In genomic region chr2:74255660-74256228, GRCh38 we compare ENCODE assay signal across 29 cellular contexts.
"Had no signal": no experiment of that assay in that cellular context is flagged by ENCODE, and none has a peak within 500 bp of the region (broad histone marks: within the 10 kb centered on the region; RNA-seq: fewer than 3 reads in every experiment).

No MANE protein-coding gene starts in this region.

- H3K27me3 ChIP-seq: colonic mucosa, esophagus squamous epithelium, neutrophil, right lobe of liver, suprapubic skin, thyroid gland had no signal

- H3K4me1 ChIP-seq: colonic mucosa, esophagus squamous epithelium, lower lobe of right lung, parathyroid adenoma, right lobe of liver, suprapubic skin, thyroid gland had no signal

- H2AFZ ChIP-seq: parathyroid adenoma had no signal

- H3K27ac Mint-ChIP-seq: effector memory CD8-positive, alpha-beta T cell; immature natural killer cell; progenitor cell of endocrine pancreas; stimulated activated naive B cell treated with anti-CD40 and anti-IgM and Interleukin-4, amounts not matched to agents 10 μg/mL and 1 μg/mL and 100 μg/mL, for 72 hours; stimulated activated naive CD8-positive, alpha-beta T cell treated with anti-CD3 and anti-CD28 coated beads, Interleukin-15, Interleukin-2, amounts not matched to agents 100 ng/mL and 50 ng/mL, for 24 hours; type B pancreatic cell had no signal

- FAIRE-seq: endometrium, small intestine had no signal

- H3K27me3 Mint-ChIP-seq: central memory CD8-positive, alpha-beta T cell; effector memory CD8-positive, alpha-beta T cell; naive thymus-derived CD4-positive, alpha-beta T cell; stimulated activated naive B cell treated with anti-CD40 and anti-IgM and Interleukin-4, amounts not matched to agents 10 μg/mL and 1 μg/mL and 100 μg/mL, for 72 hours; stimulated activated naive CD8-positive, alpha-beta T cell treated with anti-CD3 and anti-CD28 coated beads, Interleukin-15, Interleukin-2, amounts not matched to agents 100 ng/mL and 50 ng/mL, for 24 hours; type B pancreatic cell had no signal

- H3K4me3 ChIP-seq: colonic mucosa, esophagus squamous epithelium, lower lobe of right lung, right lobe of liver, suprapubic skin, thyroid gland had no signal

- H3K27ac ChIP-seq: colonic mucosa, esophagus squamous epithelium, lower lobe of right lung, neutrophil, parathyroid adenoma, right lobe of liver, suprapubic skin, thyroid gland had no signal

- H3K9me3 ChIP-seq: colonic mucosa, esophagus squamous epithelium, lower lobe of right lung, neutrophil, right lobe of liver, suprapubic skin, thyroid gland had no signal

- H3K36me3 ChIP-seq: colonic mucosa, esophagus squamous epithelium, lower lobe of right lung, neutrophil, right lobe of liver, thyroid gland had no signal

- H3K4me3 Mint-ChIP-seq: central memory CD8-positive, alpha-beta T cell; effector memory CD8-positive, alpha-beta T cell; immature natural killer cell; naive thymus-derived CD4-positive, alpha-beta T cell; stimulated activated naive B cell treated with anti-CD40 and anti-IgM and Interleukin-4, amounts not matched to agents 10 μg/mL and 1 μg/mL and 100 μg/mL, for 72 hours; stimulated activated naive CD8-positive, alpha-beta T cell treated with anti-CD3 and anti-CD28 coated beads, Interleukin-15, Interleukin-2, amounts not matched to agents 100 ng/mL and 50 ng/mL, for 24 hours; type B pancreatic cell had no signal

- DNase-seq: colonic mucosa; dermis blood vessel endothelial cell; effector memory CD8-positive, alpha-beta T cell; erythroblast; esophagus squamous epithelium; foreskin melanocyte; hypothalamus; immature natural killer cell; islet precursor cell; kidney glomerular epithelial cell; left colon; left ventricle myocardium superior; lower lobe of right lung; midbrain; naive thymus-derived CD4-positive, alpha-beta T cell; small intestine; stimulated activated CD4-positive, alpha-beta T cell treated with anti-CD3 and anti-CD28 coated beads, Interleukin-15, amount 100 ng/mL, for 24 hours; stimulated activated CD4-positive, alpha-beta T cell treated with anti-CD3 and anti-CD28 coated beads, Interleukin-2, amount 100 ng/mL, for 48 hours; stimulated activated naive B cell treated with anti-CD40 and anti-IgM and Interleukin-4, amounts not matched to agents 10 μg/mL and 1 μg/mL and 100 μg/mL, for 72 hours; thyroid gland had no signal

- H3K4me1 Mint-ChIP-seq: central memory CD8-positive, alpha-beta T cell; immature natural killer cell; naive thymus-derived CD4-positive, alpha-beta T cell; stimulated activated naive B cell treated with anti-CD40 and anti-IgM and Interleukin-4, amounts not matched to agents 10 μg/mL and 1 μg/mL and 100 μg/mL, for 72 hours had no signal

- H3K36me3 Mint-ChIP-seq: type B pancreatic cell had no signal

- H3K9me3 Mint-ChIP-seq: central memory CD8-positive, alpha-beta T cell; effector memory CD8-positive, alpha-beta T cell; immature natural killer cell; naive thymus-derived CD4-positive, alpha-beta T cell; stimulated activated naive B cell treated with anti-CD40 and anti-IgM and Interleukin-4, amounts not matched to agents 10 μg/mL and 1 μg/mL and 100 μg/mL, for 72 hours; stimulated activated naive CD8-positive, alpha-beta T cell treated with anti-CD3 and anti-CD28 coated beads, Interleukin-15, Interleukin-2, amounts not matched to agents 100 ng/mL and 50 ng/mL, for 24 hours; type B pancreatic cell had no signal

- H3K79me2 ChIP-seq: parathyroid adenoma had no signal

- ATAC-seq: effector memory CD8-positive, alpha-beta T cell; left colon; left ventricle myocardium superior; lower lobe of right lung; naive thymus-derived CD4-positive, alpha-beta T cell; right lobe of liver; stimulated activated naive B cell treated with anti-CD40 and anti-IgM and Interleukin-4, amounts not matched to agents 10 μg/mL and 1 μg/mL and 100 μg/mL, for 72 hours had no signal

- H3K9ac ChIP-seq: parathyroid adenoma had no signal
